ENCODE assay signal across 8 cellular contexts in the genomic region with DNA sequence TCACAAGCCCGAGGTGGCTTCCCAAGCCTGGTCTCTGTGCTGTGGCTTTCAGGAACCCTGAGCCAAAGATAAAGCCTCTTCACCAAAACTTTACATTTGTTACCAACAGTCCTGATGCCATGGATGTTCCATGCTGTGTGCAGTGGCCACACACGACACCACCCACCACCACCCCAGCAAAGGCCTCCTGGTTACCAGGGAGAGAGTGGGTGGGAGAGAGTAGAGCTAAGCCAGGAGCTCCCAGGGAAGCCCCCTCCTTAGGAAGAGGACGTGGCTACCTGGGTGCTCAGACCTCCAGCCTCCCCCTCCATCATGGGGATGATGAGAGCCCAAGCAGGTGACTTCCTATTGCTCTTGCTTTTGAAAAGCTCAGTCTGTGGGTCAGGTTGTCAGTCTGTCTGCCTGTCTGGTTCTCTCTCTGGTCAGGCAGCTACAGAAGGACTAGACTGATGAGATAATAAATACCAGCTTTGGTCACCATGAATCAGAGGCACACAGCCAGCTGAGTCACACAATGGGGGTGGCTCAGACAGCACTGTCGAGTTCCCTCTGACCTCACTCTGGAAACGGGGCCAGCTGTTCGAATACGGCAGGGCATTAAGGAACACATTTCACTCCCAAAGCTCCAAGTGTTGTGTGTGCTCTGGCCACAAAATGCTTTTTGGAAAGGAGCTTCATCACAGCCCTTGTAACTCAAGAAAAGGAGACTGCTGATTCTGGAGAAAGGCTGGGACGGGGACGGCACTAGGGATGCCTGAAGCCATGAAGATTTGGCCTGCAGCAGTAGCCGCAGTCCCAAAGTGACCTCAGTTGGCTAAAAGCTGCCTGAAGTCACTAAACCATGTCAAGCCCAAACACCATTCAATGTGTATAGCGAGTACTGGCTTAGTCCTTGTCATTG.
A peak's percentile ranks its signal among the peaks of the same experiment; 100 is the strongest.
DNase-seq lines count a peak whose midpoint lies in the region; TF ChIP-seq lines count a peak whose summit lies in the region.

No MANE protein-coding gene starts in this region.

- H3K4me1 Mint-ChIP-seq in Caco-2 (ENCODE audit: low read depth, unreplicated experiment): no peaks in the 10 kb centered on the region

- no peaks in the 10 kb centered on the region for H3K9me2 ChIP-seq in SK-N-SH

- H3K4me2 ChIP-seq in SK-N-SH: peak overlapping the region; percentile 65

- 37% methylated on average over 11 of the region's 11 CpGs for WGBS in SK-N-SH (ENCODE audit: low lambda C conversion rate)

- BruUV-seq in Caco-2 (replicated peaks; lab: Mats Ljungman, UMichigan): no TSS peak

- peak in 1 of 2 experiments; percentile 98; a peak in 2 of 4 replicates for TF ChIP-seq EP300 in SK-N-SH (IDR thresholded peaks at IDR 0.05; ENCODE audit: borderline replicate concordance in 1 of 2, low read depth in 1 of 2, low read length in 1 of 2)

- H3K4me3 ChIP-seq in SK-N-SH (ENCODE audit: low read depth in 2 of 2, low read length in 1 of 2) (no peak overlapping the region), Caco-2 (ENCODE audit: low read depth, low read length) (no peak overlapping the region)

- peaks cover 8% of the 10 kb centered on the region for H3K9me3 Mint-ChIP-seq in Caco-2 (ENCODE audit: unreplicated experiment)

- H3K27me3 ChIP-seq in SK-N-SH (ENCODE audit: insufficient read depth) (no peaks in the 10 kb centered on the region), Caco-2 (replicated peaks; ENCODE audit: control insufficient read depth, insufficient read depth, low read length) (no peaks in the 10 kb centered on the region)

- TF ChIP-seq CTCF in SK-N-SH (IDR thresholded peaks at IDR 0.05) (no peak), Caco-2 (IDR thresholded peaks at IDR 0.05; ENCODE audit: insufficient read depth in 1 of 2, low read depth in 1 of 2, low read length in 1 of 2, severe bottlenecking in 1 of 2, unreplicated experiment in 1 of 2) (no peak)

- H3K4me1 ChIP-seq in SK-N-SH (ENCODE audit: control insufficient read depth in 1 of 2, insufficient read depth in 2 of 2, low read depth in 1 of 2, low read length in 1 of 2) (peaks cover 54 to 60% of the 10 kb centered on the region in 2 experiments), Caco-2 (no peaks in the 10 kb centered on the region)

- DNase-seq in DMS53 (lab: John Stamatoyannopoulos, UW): peak; percentile 82
- DNase-seq in SK-N-SH: no peak
- peak; percentile 67 for DNase-seq in foreskin melanocyte
- peak; percentile 30 to 97 (median 83) for DNase-seq in posterior cingulate gyrus
- DNase-seq in Caco-2: no peak
- DNase-seq in stimulated activated CD4-positive, alpha-beta T cell treated with anti-CD3 and anti-CD28 coated beads, Interleukin-1b, Interleukin-23, amount 100 ng/mL, for 48 hours: no peak
- DNase-seq in NCI-H1048 (lab: John Stamatoyannopoulos, UW): no peak
- DNase-seq in activated CD4-positive, CD25-positive, alpha-beta regulatory T cell treated with anti-CD3 and anti-CD28 coated beads, Interleukin-2, amount 50 U/mL, for 72 hours: no peak

- H3K27ac ChIP-seq in SK-N-SH (ENCODE audit: low read depth in 2 of 2, low read length in 1 of 2): peak overlapping the region; percentile 78 to 99

- intact Hi-C loops in posterior cingulate gyrus (cut with DNase I): no loop called here
- intact Hi-C loops in Caco-2 (cut with micrococcal nuclease; ENCODE audit: unreplicated experiment): no loop called here

- H3K4me3 Mint-ChIP-seq in Caco-2 (ENCODE audit: unreplicated experiment): no peak overlapping the region

- peaks cover 40% of the 10 kb centered on the region for H3F3A ChIP-seq in SK-N-SH (replicated peaks; ENCODE audit: insufficient read depth)

- no peak overlapping the region for H3K27ac Mint-ChIP-seq in Caco-2 (ENCODE audit: unreplicated experiment)

- TF ChIP-seq RAD21 in SK-N-SH (IDR thresholded peaks at IDR 0.05; ENCODE audit: low read length): no peak

- peak overlapping the region; percentile 70 for H3K9ac ChIP-seq in SK-N-SH

- H3K36me3 ChIP-seq in SK-N-SH (replicated peaks in 1 of 2; ENCODE audit: control insufficient read depth in 1 of 2, insufficient read depth in 2 of 2, low read length in 1 of 2): no peaks in the 10 kb centered on the region
- no peaks in the 10 kb centered on the region for H3K36me3 ChIP-seq in Caco-2 (ENCODE audit: control insufficient read depth, insufficient read depth, low read length)

- H4K20me1 ChIP-seq in SK-N-SH (ENCODE audit: insufficient read depth): no peaks in the 10 kb centered on the region

- H3K9me3 ChIP-seq in SK-N-SH (no peaks in the 10 kb centered on the region), Caco-2 (no peaks in the 10 kb centered on the region)

- POLR2A ChIA-PET in SK-N-SH (lab: Yijun Ruan, JAX) (no interaction called here), Caco-2 (lab: Charles Lee) (no interaction called here)

- H3K79me2 ChIP-seq in SK-N-SH (ENCODE audit: insufficient read depth): no peaks in the 10 kb centered on the region

- CTCF ChIA-PET in SK-N-SH (lab: Yijun Ruan, JAX) (interaction anchor here (1.2 to 1.7 kb wide), 2 partner anchors 128 to 325 kb away, joined by 3 to 5 read pairs; no protein-coding TSS in a partner anchor), Caco-2 (lab: Charles Lee) (no interaction called here)

- H2AFZ ChIP-seq in SK-N-SH (ENCODE audit: low read depth): no peak overlapping the region

- H3K27me3 Mint-ChIP-seq in Caco-2 (ENCODE audit: insufficient read depth, unreplicated experiment): peaks cover 8% of the 10 kb centered on the region

- no peaks in the 10 kb centered on the region for H3K36me3 Mint-ChIP-seq in Caco-2 (ENCODE audit: insufficient read depth, unreplicated experiment)

TF ChIP-seq in SK-N-SH, 30 proteins besides CTCF, POLR2A, EP300 and RAD21 (continues in another document):
- TF ChIP-seq, protein P1, sequence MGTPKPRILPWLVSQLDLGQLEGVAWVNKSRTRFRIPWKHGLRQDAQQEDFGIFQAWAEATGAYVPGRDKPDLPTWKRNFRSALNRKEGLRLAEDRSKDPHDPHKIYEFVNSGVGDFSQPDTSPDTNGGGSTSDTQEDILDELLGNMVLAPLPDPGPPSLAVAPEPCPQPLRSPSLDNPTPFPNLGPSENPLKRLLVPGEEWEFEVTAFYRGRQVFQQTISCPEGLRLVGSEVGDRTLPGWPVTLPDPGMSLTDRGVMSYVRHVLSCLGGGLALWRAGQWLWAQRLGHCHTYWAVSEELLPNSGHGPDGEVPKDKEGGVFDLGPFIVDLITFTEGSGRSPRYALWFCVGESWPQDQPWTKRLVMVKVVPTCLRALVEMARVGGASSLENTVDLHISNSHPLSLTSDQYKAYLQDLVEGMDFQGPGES (IDR thresholded peaks at IDR 0.05; ENCODE audit: low read depth, low read length): no peak
- TF ChIP-seq, protein P2, sequence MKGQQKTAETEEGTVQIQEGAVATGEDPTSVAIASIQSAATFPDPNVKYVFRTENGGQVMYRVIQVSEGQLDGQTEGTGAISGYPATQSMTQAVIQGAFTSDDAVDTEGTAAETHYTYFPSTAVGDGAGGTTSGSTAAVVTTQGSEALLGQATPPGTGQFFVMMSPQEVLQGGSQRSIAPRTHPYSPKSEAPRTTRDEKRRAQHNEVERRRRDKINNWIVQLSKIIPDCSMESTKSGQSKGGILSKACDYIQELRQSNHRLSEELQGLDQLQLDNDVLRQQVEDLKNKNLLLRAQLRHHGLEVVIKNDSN (IDR thresholded peaks at IDR 0.05; ENCODE audit: borderline replicate concordance, low read depth): 0 out of 2 replicates have a peak, but pooled peaks have one; percentile 7
- TF ChIP-seq NFIC (IDR thresholded peaks at IDR 0.05; ENCODE audit: borderline replicate concordance): peak; percentile 99
- TF ChIP-seq, protein P3, sequence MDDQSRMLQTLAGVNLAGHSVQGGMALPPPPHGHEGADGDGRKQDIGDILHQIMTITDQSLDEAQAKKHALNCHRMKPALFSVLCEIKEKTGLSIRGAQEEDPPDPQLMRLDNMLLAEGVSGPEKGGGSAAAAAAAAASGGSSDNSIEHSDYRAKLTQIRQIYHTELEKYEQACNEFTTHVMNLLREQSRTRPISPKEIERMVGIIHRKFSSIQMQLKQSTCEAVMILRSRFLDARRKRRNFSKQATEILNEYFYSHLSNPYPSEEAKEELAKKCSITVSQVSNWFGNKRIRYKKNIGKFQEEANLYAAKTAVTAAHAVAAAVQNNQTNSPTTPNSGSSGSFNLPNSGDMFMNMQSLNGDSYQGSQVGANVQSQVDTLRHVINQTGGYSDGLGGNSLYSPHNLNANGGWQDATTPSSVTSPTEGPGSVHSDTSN (IDR thresholded peaks at IDR 0.05): peak; percentile 95
- no peak for TF ChIP-seq GATA2 (CRISPR knock-in tag; IDR thresholded peaks at IDR 0.05)
- TF ChIP-seq NRF1 (IDR thresholded peaks at IDR 0.05; ENCODE audit: low read depth, low read length): no peak
- peak; percentile 83; the same call in 1 of the 2 replicates for TF ChIP-seq SIN3A (IDR thresholded peaks at IDR 0.05; ENCODE audit: borderline replicate concordance, low read depth, low read length)
- peak; percentile 58; the same call in 1 of the 2 replicates for TF ChIP-seq MEF2A (IDR thresholded peaks at IDR 0.05; ENCODE audit: borderline replicate concordance, low read depth)
- no peak for TF ChIP-seq CHD2 (IDR thresholded peaks at IDR 0.05; ENCODE audit: low read length, partially characterized antibody)
- peak; percentile 91; the same call in 1 of the 2 replicates for TF ChIP-seq POLR2AphosphoS5 (IDR thresholded peaks at IDR 0.05; ENCODE audit: low read depth, low read length)
- TF ChIP-seq FOXM1 (IDR thresholded peaks at IDR 0.05; ENCODE audit: low read depth): peak; percentile 63; the same call in 1 of the 2 replicates
- no peak for TF ChIP-seq SMC3 (IDR thresholded peaks at IDR 0.05; ENCODE audit: low read depth, low read length)
- peak; percentile 100 for TF ChIP-seq FOSL2 (IDR thresholded peaks at IDR 0.05; ENCODE audit: borderline replicate concordance, low read depth)
- peak; percentile 88; the same call in 1 of the 2 replicates for TF ChIP-seq TEAD4 (IDR thresholded peaks at IDR 0.05; ENCODE audit: borderline replicate concordance, insufficient read depth)
- TF ChIP-seq RFX5 (IDR thresholded peaks at IDR 0.05; ENCODE audit: low read length): no peak
- no peak for TF ChIP-seq EZH2phosphoT487 (IDR thresholded peaks at IDR 0.05; ENCODE audit: borderline replicate concordance, low read depth)
- TF ChIP-seq RXRA (IDR thresholded peaks at IDR 0.05; ENCODE audit: borderline replicate concordance, low read depth): peak; percentile 95
- peak; percentile 99 for TF ChIP-seq TCF12 (IDR thresholded peaks at IDR 0.05)
- TF ChIP-seq, protein P4, sequence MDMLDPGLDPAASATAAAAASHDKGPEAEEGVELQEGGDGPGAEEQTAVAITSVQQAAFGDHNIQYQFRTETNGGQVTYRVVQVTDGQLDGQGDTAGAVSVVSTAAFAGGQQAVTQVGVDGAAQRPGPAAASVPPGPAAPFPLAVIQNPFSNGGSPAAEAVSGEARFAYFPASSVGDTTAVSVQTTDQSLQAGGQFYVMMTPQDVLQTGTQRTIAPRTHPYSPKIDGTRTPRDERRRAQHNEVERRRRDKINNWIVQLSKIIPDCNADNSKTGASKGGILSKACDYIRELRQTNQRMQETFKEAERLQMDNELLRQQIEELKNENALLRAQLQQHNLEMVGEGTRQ (IDR thresholded peaks at IDR 0.05; ENCODE audit: borderline replicate concordance, low read depth, low read length): no peak
- TF ChIP-seq JUND (IDR thresholded peaks at IDR 0.05): peak; percentile 99

Comparison
In these comparisons a context has a peak if more than half of its experiments do, and no peak if none do; other contexts are left out.
1. DNase-seq: peak in DMS53 (single experiment), foreskin melanocyte (single experiment) and posterior cingulate gyrus (10 of 10); none in SK-N-SH (single experiment), Caco-2 (0 of 2), stimulated activated CD4-positive, alpha-beta T cell treated with anti-CD3 and anti-CD28 coated beads, Interleukin-1b, Interleukin-23, amount 100 ng/mL, for 48 hours (single experiment), NCI-H1048 (single experiment) and activated CD4-positive, CD25-positive, alpha-beta regulatory T cell treated with anti-CD3 and anti-CD28 coated beads, Interleukin-2, amount 50 U/mL, for 72 hours (single experiment).